In genomic region chr7:105044449-105045081, GRCh38 we compare ENCODE assay signal across 2 cellular contexts.
TF ChIP-seq lines count a peak whose summit lies in the region.

No MANE protein-coding gene starts in this region.

TF ChIP-seq in GM12878, 131 proteins besides CTCF, POLR2A, EP300 and RAD21 (continues in another document):
- TF ChIP-seq DPF2 (IDR thresholded peaks at IDR 0.05) (no peak), TBL1XR1 (IDR thresholded peaks at IDR 0.05; ENCODE audit: low read depth, low read length) (no peak), E2F8 (IDR thresholded peaks at IDR 0.05; ENCODE audit: low read depth, partially characterized antibody) (no peak), TAF1 (IDR thresholded peaks at IDR 0.05; ENCODE audit: borderline replicate concordance, low read depth, low read length) (no peak), MLLT1 (IDR thresholded peaks at IDR 0.05) (no peak), BHLHE40 (IDR thresholded peaks at IDR 0.05; ENCODE audit: borderline replicate concordance in 1 of 2, low read depth in 2 of 2, low read length in 1 of 2) (no peak), IRF3 (IDR thresholded peaks at IDR 0.05) (no peak), ZNF687 (IDR thresholded peaks at IDR 0.05) (no peak), STAT3 (IDR thresholded peaks at IDR 0.05; ENCODE audit: low read depth, low read length) (no peak), ZBTB4 (CRISPR knock-in tag; IDR thresholded peaks at IDR 0.05) (no peak), EGR1 (IDR thresholded peaks at IDR 0.05; ENCODE audit: borderline replicate concordance in 1 of 2, low read depth in 2 of 2, low read length in 2 of 2) (no peak)

TF ChIP-seq in SK-N-SH treated with all-trans-retinoic acid at 6 μM for 48 hours, 23 proteins besides CTCF, POLR2A, EP300 and RAD21:
- no peak for TF ChIP-seq TOX (CRISPR knock-in tag; IDR thresholded peaks at IDR 0.05; ENCODE audit: borderline replicate concordance)
- no peak for TF ChIP-seq ZNF70 (CRISPR knock-in tag; IDR thresholded peaks at IDR 0.05)
- no peak for TF ChIP-seq ISL1 (CRISPR knock-in tag; IDR thresholded peaks at IDR 0.05)
- no peak for TF ChIP-seq ZNF8 (CRISPR knock-in tag; IDR thresholded peaks at IDR 0.05)
- TF ChIP-seq OSR1 (CRISPR knock-in tag; IDR thresholded peaks at IDR 0.05) = no peak
- TF ChIP-seq CSDC2 (CRISPR knock-in tag; IDR thresholded peaks at IDR 0.05) = no peak
